ENCODE assay signal across 14 cellular contexts in genomic region chr11:61911124-61911700, GRCh38. TPM values are rescaled to one million over a fixed set of nuclear protein-coding genes. Genes with fewer than 3 reads are reported as not detected.
"Had no signal": no experiment of that assay in that cellular context is flagged by ENCODE, and none has a peak within 500 bp of the region (broad histone marks: within the 10 kb centered on the region; RNA-seq: fewer than 3 reads in every experiment).

No MANE protein-coding gene starts in this region.

- H3K27me3 ChIP-seq: cardiac muscle cell, pancreas had no signal

- H3K27ac ChIP-seq: cardiac muscle cell, pancreas had no signal

- H3K4me1 Mint-ChIP-seq: immature natural killer cell; stimulated activated effector memory CD8-positive, alpha-beta T cell treated with anti-CD3 and anti-CD28 coated beads, Interleukin-12 subunit alpha, Interleukin-12 subunit beta, amount 100 ng/mL, for 72 hours had no signal

- ATAC-seq: effector memory CD8-positive, alpha-beta T cell; pancreas; stimulated activated effector memory CD8-positive, alpha-beta T cell treated with anti-CD3 and anti-CD28 coated beads, Interleukin-12 subunit alpha, Interleukin-12 subunit beta, amount 100 ng/mL, for 72 hours had no signal

- H3K4me3 Mint-ChIP-seq: effector memory CD8-positive, alpha-beta T cell; immature natural killer cell; memory B cell; stimulated activated effector memory CD8-positive, alpha-beta T cell treated with anti-CD3 and anti-CD28 coated beads, Interleukin-12 subunit alpha, Interleukin-12 subunit beta, amount 100 ng/mL, for 72 hours had no signal

- H3K4me1 ChIP-seq: pancreas had no signal

- H3K9me3 Mint-ChIP-seq: effector memory CD8-positive, alpha-beta T cell; immature natural killer cell; memory B cell; stimulated activated effector memory CD8-positive, alpha-beta T cell treated with anti-CD3 and anti-CD28 coated beads, Interleukin-12 subunit alpha, Interleukin-12 subunit beta, amount 100 ng/mL, for 72 hours had no signal

- H3K9me3 ChIP-seq: pancreas had no signal

- H3K27ac Mint-ChIP-seq: effector memory CD8-positive, alpha-beta T cell; immature natural killer cell; memory B cell; stimulated activated effector memory CD8-positive, alpha-beta T cell treated with anti-CD3 and anti-CD28 coated beads, Interleukin-12 subunit alpha, Interleukin-12 subunit beta, amount 100 ng/mL, for 72 hours had no signal

- H3K4me3 ChIP-seq: cardiac muscle cell, pancreas, skin epidermis had no signal

- H3K36me3 Mint-ChIP-seq: immature natural killer cell; memory B cell; stimulated activated effector memory CD8-positive, alpha-beta T cell treated with anti-CD3 and anti-CD28 coated beads, Interleukin-12 subunit alpha, Interleukin-12 subunit beta, amount 100 ng/mL, for 72 hours had no signal

- DNase-seq: activated CD4-positive, alpha-beta T cell treated with anti-CD3 and anti-CD28 coated beads, Interleukin-2, amount 50 U/mL, for 1 hour; activated CD4-positive, CD25-positive, alpha-beta regulatory T cell; activated T-cell treated with anti-CD3 and anti-CD28 coated beads, Interleukin-2, amount 50 U/mL, for 48 hours; cortex of kidney; effector memory CD8-positive, alpha-beta T cell; immature natural killer cell; SHP77; T-helper 2 cell; trophoblast cell had no signal

- H3K36me3 ChIP-seq: cardiac muscle cell, pancreas had no signal

RNA-seq across cellular contexts. Expression of gene RAB3IL1, which starts 6.2 kb away (rescaled TPM):
- polyA plus RNA-seq: immature natural killer cell had no signal
